ENCODE assay signal across 9 cellular contexts in the genomic region with DNA sequence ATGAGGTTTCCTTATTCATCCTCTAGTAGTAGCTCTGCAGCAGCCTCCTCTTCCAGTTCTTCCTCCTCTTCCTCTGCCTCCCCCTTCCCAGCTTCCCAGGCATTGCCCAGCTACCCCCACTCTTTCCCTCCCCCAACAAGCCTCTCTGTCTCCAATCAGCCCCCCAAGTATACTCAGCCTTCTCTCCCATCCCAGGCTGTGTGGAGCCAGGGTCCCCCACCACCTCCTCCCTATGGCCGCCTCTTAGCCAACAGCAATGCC. TPM values are rescaled to one million over a fixed set of nuclear protein-coding genes. Genes with fewer than 3 reads are reported as not detected.
A peak's percentile ranks its signal among the peaks of the same experiment; 100 is the strongest.
DNase-seq lines count a peak whose midpoint lies in the region; ATAC-seq and TF ChIP-seq lines count a peak whose summit lies in the region.
"Had no signal": no experiment of that assay in that cellular context is flagged by ENCODE, and none has a peak within 500 bp of the region (broad histone marks: within the 10 kb centered on the region; RNA-seq: fewer than 3 reads in every experiment).

No MANE protein-coding gene starts in this region.

- H3K36me3 ChIP-seq in gastroesophageal sphincter (peaks cover 0 to 59% of the 10 kb centered on the region in 2 donors), thoracic aorta (peaks cover 23% of the 10 kb centered on the region)

- H3K27me3 Mint-ChIP-seq in activated naive CD4-positive, alpha-beta T cell treated with anti-CD3 and anti-CD28 coated beads, Interleukin-2, amount 10 ng/mL, durations not matched to agents 7 days and 5 days = no peaks in the 10 kb centered on the region
- H3K27me3 Mint-ChIP-seq in T-cell = no peaks in the 10 kb centered on the region

- CTCF ChIA-PET in activated naive CD4-positive, alpha-beta T cell treated with anti-CD3 and anti-CD28 coated beads, Interleukin-2, amount 10 ng/mL, durations not matched to agents 7 days and 5 days (lab: Charles Lee) = interaction anchor here (1.0 to 1.6 kb wide), 4 partner anchors 11 to 64 kb away, joined by 3 to 7 read pairs (median 4); partner anchors contain the start of gene SPSB2
- CTCF ChIA-PET in T-cell (lab: Charles Lee) = interaction anchor here in 1 of 2 donors (1.0 kb wide), 1 partner anchor 11 kb away, joined by 4 read pairs; no protein-coding TSS in a partner anchor

- H3K27ac ChIP-seq in gastroesophageal sphincter (peak overlapping the region in 3 of 4 donors; percentile 91 to 96 (median 91)), thoracic aorta (peak overlapping the region; percentile 76 to 80)

- H3K4me3 Mint-ChIP-seq in activated naive CD4-positive, alpha-beta T cell treated with anti-CD3 and anti-CD28 coated beads, Interleukin-2, amount 10 ng/mL, durations not matched to agents 7 days and 5 days = peak overlapping the region; percentile 82
- H3K4me3 Mint-ChIP-seq in T-cell = peak overlapping the region; percentile 76 to 84 (median 83)

- 80 to 100% methylated on average over 1 of the region's 1 CpG for WGBS in gastroesophageal sphincter (ENCODE audit: low coverage in 1 of 2), 2 donors

- H3K4me1 ChIP-seq in gastroesophageal sphincter = peaks cover 0 to 97% (median 41%) of the 10 kb centered on the region in 3 donors
- peaks cover 17 to 55% of the 10 kb centered on the region in 2 donors for H3K4me1 ChIP-seq in thoracic aorta (ENCODE audit: control insufficient read depth in 1 of 2, low read depth in 2 of 2)

- H3K9me3 Mint-ChIP-seq in activated naive CD4-positive, alpha-beta T cell treated with anti-CD3 and anti-CD28 coated beads, Interleukin-2, amount 10 ng/mL, durations not matched to agents 7 days and 5 days = no peaks in the 10 kb centered on the region
- H3K9me3 Mint-ChIP-seq in T-cell = no peaks in the 10 kb centered on the region

- no peaks in the 10 kb centered on the region for H3K9me3 ChIP-seq in gastroesophageal sphincter
- H3K9me3 ChIP-seq in thoracic aorta = no peaks in the 10 kb centered on the region

- POLR2A ChIA-PET in T-cell (lab: Charles Lee) = interaction anchor here in 1 of 2 donors (0.7 kb wide), 1 partner anchor 12 kb away, joined by 3 read pairs; no protein-coding TSS in a partner anchor

- no peak for DNase-seq in activated naive CD4-positive, alpha-beta T cell treated with anti-CD3 and anti-CD28 coated beads, Interleukin-2, amount 10 ng/mL, durations not matched to agents 7 days and 5 days
- DNase-seq in activated naive CD4-positive, alpha-beta T cell treated with Interleukin-2 at 50 U/mL for 16 hours = no peak
- no peak for DNase-seq in T-cell
- DNase-seq in thoracic aorta (ENCODE audit: low spot score) = no peak
- DNase-seq in nucleus accumbens (lab: John Stamatoyannopoulos, UW) = no peak
- DNase-seq in pons (ENCODE audit: low spot score) = no peak
- DNase-seq: occipital lobe had no signal

- peak overlapping the region; percentile 97 for H3K27ac Mint-ChIP-seq in activated naive CD4-positive, alpha-beta T cell treated with anti-CD3 and anti-CD28 coated beads, Interleukin-2, amount 10 ng/mL, durations not matched to agents 7 days and 5 days
- peak overlapping the region; percentile 91 to 93 for H3K27ac Mint-ChIP-seq in T-cell

- no peak for ATAC-seq in T-cell (replicated peaks in 1 of 4)
- ATAC-seq in gastroesophageal sphincter = no peak
- no peak for ATAC-seq in thoracic aorta (ENCODE audit: insufficient number of reproducible peaks, low FRiP score, low read depth)
- no peak for ATAC-seq in HG02852 (IDR thresholded peaks at IDR 0.05; ENCODE audit: unreplicated experiment)

- H3K36me3 Mint-ChIP-seq in activated naive CD4-positive, alpha-beta T cell treated with anti-CD3 and anti-CD28 coated beads, Interleukin-2, amount 10 ng/mL, durations not matched to agents 7 days and 5 days = peaks cover 36% of the 10 kb centered on the region
- H3K36me3 Mint-ChIP-seq in T-cell = peaks cover 5% of the 10 kb centered on the region

- H3K4me3 ChIP-seq in gastroesophageal sphincter (no peak overlapping the region), thoracic aorta (no peak overlapping the region)

- TF ChIP-seq CTCF in gastroesophageal sphincter (IDR thresholded peaks at IDR 0.05) (no peak), thoracic aorta (IDR thresholded peaks at IDR 0.05) (no peak)

- H3K27me3 ChIP-seq in gastroesophageal sphincter (no peaks in the 10 kb centered on the region), thoracic aorta (replicated peaks; ENCODE audit: insufficient read depth) (no peaks in the 10 kb centered on the region)

- no peak for TF ChIP-seq EP300 in gastroesophageal sphincter (IDR thresholded peaks at IDR 0.05)

- H3K4me1 Mint-ChIP-seq in activated naive CD4-positive, alpha-beta T cell treated with anti-CD3 and anti-CD28 coated beads, Interleukin-2, amount 10 ng/mL, durations not matched to agents 7 days and 5 days = peaks cover 63% of the 10 kb centered on the region
- peaks cover 46 to 64% (median 51%) of the 10 kb centered on the region in 3 donors for H3K4me1 Mint-ChIP-seq in T-cell

- TF ChIP-seq POLR2A in gastroesophageal sphincter (IDR thresholded peaks at IDR 0.05) = no peak

RNA-seq across cellular contexts. Expression of gene RNU7-1, which starts 7.3 kb away (rescaled TPM):
- total RNA-seq in T-cell = not detected
- not detected for total RNA-seq in gastroesophageal sphincter
- total RNA-seq in thoracic aorta = not detected
- total RNA-seq: occipital lobe had no signal

RNA-seq across cellular contexts. Expression of gene C12orf57, which starts 7.5 kb away (rescaled TPM):
- total RNA-seq in T-cell = 100 to 1,000 TPM; 256 to 466 (median 412) TPM
- total RNA-seq in gastroesophageal sphincter = 100 to 1,000 TPM; 172 to 521 (median 367) TPM
- total RNA-seq in thoracic aorta = 100 to 1,000 TPM; 370 to 416 TPM

RNA-seq across cellular contexts. Expression of gene ATN1, which starts 8.5 kb away (rescaled TPM):
- total RNA-seq in T-cell (10 to 100 TPM; 34.7 to 44.3 (median 41.7) TPM), gastroesophageal sphincter (100 to 1,000 TPM in 2 of 4 donors, 10 to 100 TPM in 2; 49.0 to 136 (median 95.2) TPM), thoracic aorta (100 to 1,000 TPM; 109 to 163 TPM)

RNA-seq across cellular contexts. Expression of gene PTPN6, which starts 14.8 kb away (rescaled TPM):
- total RNA-seq in T-cell = 100 to 1,000 TPM; 176 to 237 (median 224) TPM
- 10 to 100 TPM in 1 of 4 donors, 1 to 10 TPM in 3; 2.6 to 15.9 (median 7.5) TPM for total RNA-seq in gastroesophageal sphincter
- total RNA-seq in thoracic aorta = 10 to 100 TPM; 19.0 to 24.0 TPM

RNA-seq across cellular contexts. Expression of gene ENO2, which starts 21.9 kb away (rescaled TPM):
- total RNA-seq in T-cell = 100 to 1,000 TPM in 4 of 5 donors, 10 to 100 TPM in 1; 87.2 to 176 (median 148) TPM
- total RNA-seq in gastroesophageal sphincter = 10 to 100 TPM; 31.2 to 68.2 (median 43.5) TPM
- total RNA-seq in thoracic aorta = 10 to 100 TPM; 53.6 to 57.9 TPM
